29 cellular contexts compared by ENCODE assay signal in the genomic region with DNA sequence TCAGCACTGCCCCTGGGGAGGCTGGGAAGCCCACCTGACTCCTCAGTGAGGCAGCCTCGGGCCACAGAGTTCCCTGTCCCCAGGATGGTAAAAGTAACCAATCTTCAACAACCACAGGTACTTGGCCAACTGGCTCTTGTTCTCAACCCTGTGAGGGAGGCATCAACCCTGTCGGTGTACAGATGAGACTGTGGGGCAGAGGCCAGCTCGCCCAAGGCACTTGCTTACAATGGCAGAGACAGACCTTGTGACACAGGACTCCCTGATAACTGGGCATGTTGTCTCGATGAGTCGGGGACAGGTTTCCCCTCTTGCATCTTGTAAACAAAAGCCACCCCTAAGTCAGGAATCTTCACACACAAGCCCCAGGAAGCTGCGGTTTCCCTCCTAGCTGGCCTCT. TPM values are rescaled to one million over a fixed set of nuclear protein-coding genes. Genes with fewer than 3 reads are reported as not detected.
"Had no signal": no experiment of that assay in that cellular context is flagged by ENCODE, and none has a peak within 500 bp of the region (broad histone marks: within the 10 kb centered on the region; RNA-seq: fewer than 3 reads in every experiment).

No MANE protein-coding gene starts in this region.

- ATAC-seq: activated T-cell treated with anti-CD3 and anti-CD28 coated beads, Interleukin-2, amount 50 U/mL, for 4 hours; gastroesophageal sphincter; left lobe of liver; natural killer cell; T-helper 17 cell had no signal

- H3K27ac ChIP-seq: breast epithelium, coronary artery, esophagus squamous epithelium, gastroesophageal sphincter, tibial artery, uterus had no signal

- H3K36me3 ChIP-seq: breast epithelium, esophagus squamous epithelium, gastroesophageal sphincter, tibial artery, uterus had no signal

- H3K36me3 Mint-ChIP-seq: activated naive CD8-positive, alpha-beta T cell treated with anti-CD3 and anti-CD28 coated beads for 36 hours; mesothelial cell of epicardium; natural killer cell had no signal

- H3K9me3 ChIP-seq: breast epithelium, esophagus squamous epithelium, gastroesophageal sphincter, tibial artery, uterus had no signal

- H3K27me3 Mint-ChIP-seq: stimulated activated naive CD8-positive, alpha-beta T cell treated with anti-CD3 and anti-CD28 coated beads, Interleukin-15, Interleukin-2, amounts not matched to agents 100 ng/mL and 50 ng/mL, for 24 hours had no signal

- H3K27ac Mint-ChIP-seq: activated naive CD8-positive, alpha-beta T cell treated with anti-CD3 and anti-CD28 coated beads for 36 hours; activated T-helper 2 cell treated with anti-CD3 and anti-CD28 coated beads, Interferon-gamma antibody, Interleukin-2, Interleukin-4, amounts not matched to agents 10 μg/mL and 5 μg/mL and 100 μg/mL, durations not matched to agents 14 hours and 24 hours and 36 hours; mesothelial cell of epicardium; natural killer cell; stimulated activated naive CD8-positive, alpha-beta T cell treated with anti-CD3 and anti-CD28 coated beads, Interleukin-15, Interleukin-2, amounts not matched to agents 100 ng/mL and 50 ng/mL, for 24 hours; T-helper 17 cell had no signal

- DNase-seq: activated CD4-positive, alpha-beta T cell treated with anti-CD3 and anti-CD28 coated beads for 4 hours; activated CD4-positive, alpha-beta T cell treated with anti-CD3 and anti-CD28 coated beads, Interleukin-2, amount 50 U/mL, for 48 hours; activated CD4-positive, CD25-positive, alpha-beta regulatory T cell; activated CD8-positive, alpha-beta memory T cell treated with anti-CD3 and anti-CD28 coated beads, Interleukin-2, amount 50 U/mL, for 48 hours; activated naive CD4-positive, alpha-beta T cell; activated naive CD8-positive, alpha-beta T cell treated with anti-CD3 and anti-CD28 coated beads for 36 hours; activated T-cell treated with anti-CD3 and anti-CD28 coated beads, Interleukin-2, amount 50 U/mL, for 4 hours; cerebellar nuclear complex; esophagus squamous epithelium; head of caudate nucleus; kidney; natural killer cell; stimulated activated CD4-positive, alpha-beta T cell treated with anti-CD3 and anti-CD28 coated beads, Interleukin-4, amount 100 ng/mL, for 4 hours; substantia nigra; SW 1271; T-helper 17 cell; tibial artery; uterus had no signal

- H3K4me3 ChIP-seq: breast epithelium, coronary artery, esophagus squamous epithelium, gastroesophageal sphincter, tibial artery, uterus had no signal

- H3K27me3 ChIP-seq: uterus had no signal

- H3K4me3 Mint-ChIP-seq: activated naive CD8-positive, alpha-beta T cell treated with anti-CD3 and anti-CD28 coated beads for 36 hours; activated T-cell treated with anti-CD3 and anti-CD28 coated beads, Interleukin-2, amount 50 U/mL, for 4 hours; mesothelial cell of epicardium; natural killer cell; stimulated activated naive CD8-positive, alpha-beta T cell treated with anti-CD3 and anti-CD28 coated beads, Interleukin-15, Interleukin-2, amounts not matched to agents 100 ng/mL and 50 ng/mL, for 24 hours had no signal

- H3K9me3 Mint-ChIP-seq: activated naive CD8-positive, alpha-beta T cell treated with anti-CD3 and anti-CD28 coated beads for 36 hours; activated T-cell treated with anti-CD3 and anti-CD28 coated beads, Interleukin-2, amount 50 U/mL, for 4 hours; activated T-helper 2 cell treated with anti-CD3 and anti-CD28 coated beads, Interferon-gamma antibody, Interleukin-2, Interleukin-4, amounts not matched to agents 10 μg/mL and 5 μg/mL and 100 μg/mL, durations not matched to agents 14 hours and 24 hours and 36 hours; mesothelial cell of epicardium; natural killer cell; stimulated activated naive CD8-positive, alpha-beta T cell treated with anti-CD3 and anti-CD28 coated beads, Interleukin-15, Interleukin-2, amounts not matched to agents 100 ng/mL and 50 ng/mL, for 24 hours had no signal

RNA-seq across cellular contexts. Expression of gene SLC30A2, which starts 8.0 kb away (rescaled TPM):
- total RNA-seq: activated CD8-positive, alpha-beta memory T cell treated with anti-CD3 and anti-CD28 coated beads for 36 hours; activated naive CD8-positive, alpha-beta T cell treated with anti-CD3 and anti-CD28 coated beads for 36 hours; activated T-cell treated with anti-CD3 and anti-CD28 coated beads, Interleukin-2, amount 50 U/mL, for 4 hours; activated T-helper 2 cell treated with anti-CD3 and anti-CD28 coated beads, Interferon-gamma antibody, Interleukin-2, Interleukin-4, amounts not matched to agents 10 μg/mL and 5 μg/mL and 100 μg/mL, durations not matched to agents 14 hours and 24 hours and 36 hours; astrocyte; esophagus squamous epithelium; gastroesophageal sphincter; lung microvascular endothelial cell; natural killer cell; T-helper 17 cell had no signal

RNA-seq across cellular contexts. Expression of gene EXTL1, which starts 16.3 kb away (rescaled TPM):
- total RNA-seq: activated CD8-positive, alpha-beta memory T cell treated with anti-CD3 and anti-CD28 coated beads for 36 hours; activated naive CD8-positive, alpha-beta T cell treated with anti-CD3 and anti-CD28 coated beads for 36 hours; activated T-cell treated with anti-CD3 and anti-CD28 coated beads, Interleukin-2, amount 50 U/mL, for 4 hours; activated T-helper 2 cell treated with anti-CD3 and anti-CD28 coated beads, Interferon-gamma antibody, Interleukin-2, Interleukin-4, amounts not matched to agents 10 μg/mL and 5 μg/mL and 100 μg/mL, durations not matched to agents 14 hours and 24 hours and 36 hours; esophagus squamous epithelium; left lobe of liver; natural killer cell; T-helper 17 cell had no signal

RNA-seq across cellular contexts. Expression of gene TRIM63, which starts 29.5 kb away (rescaled TPM):
- total RNA-seq: activated CD8-positive, alpha-beta memory T cell treated with anti-CD3 and anti-CD28 coated beads for 36 hours; activated naive CD8-positive, alpha-beta T cell treated with anti-CD3 and anti-CD28 coated beads for 36 hours; activated T-cell treated with anti-CD3 and anti-CD28 coated beads, Interleukin-2, amount 50 U/mL, for 4 hours; activated T-helper 2 cell treated with anti-CD3 and anti-CD28 coated beads, Interferon-gamma antibody, Interleukin-2, Interleukin-4, amounts not matched to agents 10 μg/mL and 5 μg/mL and 100 μg/mL, durations not matched to agents 14 hours and 24 hours and 36 hours; astrocyte; lung microvascular endothelial cell; natural killer cell; renal cortical epithelial cell; T-helper 17 cell had no signal
